Comparison of ENCODE assay signal across 20 cellular contexts in the genomic region with DNA sequence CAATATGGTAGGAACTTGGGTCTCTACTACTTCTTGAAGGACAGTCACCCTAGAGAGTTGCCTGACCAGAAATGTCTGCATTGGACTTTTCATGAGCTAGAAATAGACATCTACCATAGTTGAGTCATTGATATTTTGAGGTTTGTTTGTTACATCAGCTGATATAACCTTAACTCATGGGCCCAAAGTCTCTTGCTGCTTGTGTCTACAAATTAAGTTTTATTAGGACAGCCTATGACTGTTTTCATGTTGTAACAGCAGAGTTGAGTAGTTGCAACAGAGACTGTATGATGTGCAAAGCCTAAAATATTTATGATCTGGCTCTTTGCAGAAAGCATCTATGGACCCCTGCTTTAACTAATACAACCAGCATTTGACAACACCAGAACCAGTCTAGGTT.
A peak's percentile ranks its signal among the peaks of the same experiment; 100 is the strongest.
DNase-seq lines count a peak whose midpoint lies in the region; ATAC-seq and TF ChIP-seq lines count a peak whose summit lies in the region.
"Had no signal": no experiment of that assay in that cellular context is flagged by ENCODE, and none has a peak within 500 bp of the region (broad histone marks: within the 10 kb centered on the region; RNA-seq: fewer than 3 reads in every experiment).

No MANE protein-coding gene starts in this region.

- H3K9ac ChIP-seq in mammary epithelial cell (ENCODE audit: insufficient read depth, low read length) = no peak overlapping the region

- H3K4me1 ChIP-seq in mammary epithelial cell (ENCODE audit: insufficient read depth, low read length) (no peaks in the 10 kb centered on the region), breast epithelium (no peaks in the 10 kb centered on the region), left lung (no peaks in the 10 kb centered on the region)
- H3K4me1 ChIP-seq: HAP-1 had no signal

- no peaks in the 10 kb centered on the region for H3K27me3 Mint-ChIP-seq in activated T-helper 2 cell treated with anti-CD3 and anti-CD28 coated beads, Interferon-gamma antibody, Interleukin-2, Interleukin-4, amounts not matched to agents 10 μg/mL and 5 μg/mL and 100 μg/mL, durations not matched to agents 14 hours and 24 hours and 36 hours (ENCODE audit: low read depth)
- H3K27me3 Mint-ChIP-seq: CD4-positive, CD25-positive, alpha-beta regulatory T cell; CD8-positive, alpha-beta memory T cell had no signal

- no peak overlapping the region for H3K27ac Mint-ChIP-seq in activated T-helper 2 cell treated with anti-CD3 and anti-CD28 coated beads, Interferon-gamma antibody, Interleukin-2, Interleukin-4, amounts not matched to agents 10 μg/mL and 5 μg/mL and 100 μg/mL, durations not matched to agents 14 hours and 24 hours and 36 hours
- H3K27ac Mint-ChIP-seq: CD4-positive, CD25-positive, alpha-beta regulatory T cell; CD8-positive, alpha-beta memory T cell had no signal

- DNase-seq in mammary epithelial cell = peak; percentile 2
- DNase-seq in breast epithelium (ENCODE audit: low spot score in 2 of 2) = no peak
- peak; percentile 4 for DNase-seq in LHCN-M2 (ENCODE audit: low read depth)
- DNase-seq in fibroblast of mammary gland (ENCODE audit: low read depth) = peak; percentile 32
- DNase-seq in stromal cell of bone marrow (ENCODE audit: low read depth) = peak; percentile 8
- no peak for DNase-seq in left lung
- no peak for DNase-seq in erythroblast (lab: John Stamatoyannopoulos, UW)
- DNase-seq in activated T-helper 2 cell treated with anti-CD3 and anti-CD28 coated beads, Interferon-gamma antibody, Interleukin-2, Interleukin-4, amounts not matched to agents 10 μg/mL and 5 μg/mL and 100 μg/mL, durations not matched to agents 14 hours and 24 hours and 36 hours (ENCODE audit: low spot score) = no peak
- DNase-seq: BE2C; C1 segment of cervical spinal cord; CD4-positive, CD25-positive, alpha-beta regulatory T cell; CD8-positive, alpha-beta memory T cell; COR-L47; GDM1; IMR-90; KBM-7 had no signal

- H3K36me3 Mint-ChIP-seq in activated T-helper 2 cell treated with anti-CD3 and anti-CD28 coated beads, Interferon-gamma antibody, Interleukin-2, Interleukin-4, amounts not matched to agents 10 μg/mL and 5 μg/mL and 100 μg/mL, durations not matched to agents 14 hours and 24 hours and 36 hours (ENCODE audit: low read depth) = no peaks in the 10 kb centered on the region

- H3K79me2 ChIP-seq in mammary epithelial cell (ENCODE audit: insufficient read depth, low read length) = no peaks in the 10 kb centered on the region

- no peaks in the 10 kb centered on the region for H3K27me3 ChIP-seq in mammary epithelial cell (ENCODE audit: insufficient read depth, low read length)
- no peaks in the 10 kb centered on the region for H3K27me3 ChIP-seq in breast epithelium
- H3K27me3 ChIP-seq in left lung = no peaks in the 10 kb centered on the region
- H3K27me3 ChIP-seq: BE2C had no signal

- no peaks in the 10 kb centered on the region for H3K36me3 ChIP-seq in mammary epithelial cell (ENCODE audit: insufficient read depth, low read length)
- no peaks in the 10 kb centered on the region for H3K36me3 ChIP-seq in breast epithelium
- no peaks in the 10 kb centered on the region for H3K36me3 ChIP-seq in left lung
- H3K36me3 ChIP-seq: BE2C, HAP-1 had no signal

- H3K27ac ChIP-seq in mammary epithelial cell (ENCODE audit: insufficient read depth, low read depth, low read length) (no peak overlapping the region), breast epithelium (no peak overlapping the region), left lung (no peak overlapping the region)
- H3K27ac ChIP-seq: 22Rv1, A549, HL-60 had no signal

- intact Hi-C loops in mammary epithelial cell (cut with micrococcal nuclease) = no loop called here
- intact Hi-C loops in breast epithelium (cut with DNase I; ENCODE audit: low total_unique reads) = no loop called here
- intact Hi-C loops in left lung (cut with DNase I) = no loop called here
- intact Hi-C loops in activated T-helper 2 cell treated with anti-CD3 and anti-CD28 coated beads, Interferon-gamma antibody, Interleukin-2, Interleukin-4, amounts not matched to agents 10 μg/mL and 5 μg/mL and 100 μg/mL, durations not matched to agents 14 hours and 24 hours and 36 hours (cut with micrococcal nuclease) = no loop called here

- no peak overlapping the region for H2AFZ ChIP-seq in mammary epithelial cell (ENCODE audit: low read depth, low read length)

- H3K9me3 Mint-ChIP-seq in activated T-helper 2 cell treated with anti-CD3 and anti-CD28 coated beads, Interferon-gamma antibody, Interleukin-2, Interleukin-4, amounts not matched to agents 10 μg/mL and 5 μg/mL and 100 μg/mL, durations not matched to agents 14 hours and 24 hours and 36 hours = peaks cover 3% of the 10 kb centered on the region

- no TSS peak for BruUV-seq in mammary epithelial cell (replicated peaks; lab: Mats Ljungman, UMichigan)

- no peak overlapping the region for H3K4me3 ChIP-seq in mammary epithelial cell (replicated peaks in 1 of 3; ENCODE audit: insufficient read depth in 1 of 3, low read depth in 2 of 3, low read length in 3 of 3)
- no peak overlapping the region for H3K4me3 ChIP-seq in breast epithelium
- no peak overlapping the region for H3K4me3 ChIP-seq in fibroblast of mammary gland (ENCODE audit: control insufficient read depth, low read depth, low read length)
- no peak overlapping the region for H3K4me3 ChIP-seq in left lung
- H3K4me3 ChIP-seq: A549, HAP-1 had no signal

- no peaks in the 10 kb centered on the region for H3K4me1 Mint-ChIP-seq in activated T-helper 2 cell treated with anti-CD3 and anti-CD28 coated beads, Interferon-gamma antibody, Interleukin-2, Interleukin-4, amounts not matched to agents 10 μg/mL and 5 μg/mL and 100 μg/mL, durations not matched to agents 14 hours and 24 hours and 36 hours (ENCODE audit: low read depth)
- H3K4me1 Mint-ChIP-seq: CD8-positive, alpha-beta memory T cell had no signal

- in situ Hi-C loops in mammary epithelial cell (cut with MboI; ENCODE audit: low sequenced_read_pairs in 2 of 2) = no loop called here

- CTCF ChIA-PET in mammary epithelial cell (lab: Charles Lee; ENCODE audit: low non-redundant PET) = no interaction called here

- H4K20me1 ChIP-seq in mammary epithelial cell (ENCODE audit: insufficient read depth, low read length) = no peaks in the 10 kb centered on the region

- TF ChIP-seq CTCF in mammary epithelial cell (conservative IDR thresholded peaks at IDR 0.05 in 1 of 2, IDR thresholded peaks at IDR 0.05 in 1 of 2; ENCODE audit: extremely low read depth in 1 of 2, insufficient read depth in 1 of 2, low read depth in 1 of 2, low read length in 2 of 2) = no peak
- no peak for TF ChIP-seq CTCF in breast epithelium (IDR thresholded peaks at IDR 0.05)
- no peak for TF ChIP-seq CTCF in fibroblast of mammary gland (conservative IDR thresholded peaks at IDR 0.05; ENCODE audit: control insufficient read depth, insufficient read depth, low read depth, low read length)
- TF ChIP-seq CTCF in left lung (IDR thresholded peaks at IDR 0.05) = no peak

- H3K4me2 ChIP-seq in mammary epithelial cell (ENCODE audit: insufficient read depth, low read depth, low read length) = no peak overlapping the region
- H3K4me2 ChIP-seq: A549 had no signal

- no peaks in the 10 kb centered on the region for H3K9me3 ChIP-seq in mammary epithelial cell (replicated peaks; ENCODE audit: insufficient read depth, low read length)
- peaks cover 4 to 8% of the 10 kb centered on the region in 2 donors for H3K9me3 ChIP-seq in breast epithelium
- H3K9me3 ChIP-seq in left lung = peaks cover 0 to 4% of the 10 kb centered on the region in 2 donors
- H3K9me3 ChIP-seq: BE2C, HAP-1 had no signal

- H3K4me3 Mint-ChIP-seq in activated T-helper 2 cell treated with anti-CD3 and anti-CD28 coated beads, Interferon-gamma antibody, Interleukin-2, Interleukin-4, amounts not matched to agents 10 μg/mL and 5 μg/mL and 100 μg/mL, durations not matched to agents 14 hours and 24 hours and 36 hours (ENCODE audit: low read depth) = no peak overlapping the region
- H3K4me3 Mint-ChIP-seq: CD4-positive, CD25-positive, alpha-beta regulatory T cell; CD8-positive, alpha-beta memory T cell had no signal

- ATAC-seq in left lung = no peak
- ATAC-seq: A549 had no signal

- dilution Hi-C loops in mammary epithelial cell (cut with HindIII; ENCODE audit: low sequenced_read_pairs) = loop anchor here (5.0 kb wide), 1 partner anchor 90 kb away; no protein-coding TSS in a partner anchor

- no peak for TF ChIP-seq POLR2A in breast epithelium (IDR thresholded peaks at IDR 0.05)
- no peak for TF ChIP-seq POLR2A in erythroblast (IDR thresholded peaks at IDR 0.05; ENCODE audit: low read length)

Comparison
In these comparisons a context has a peak if more than half of its experiments do, and no peak if none do; other contexts are left out.
1. DNase-seq: peak in mammary epithelial cell (single experiment), LHCN-M2 (single experiment), fibroblast of mammary gland (single experiment) and stromal cell of bone marrow (single experiment); none in breast epithelium (0 of 2), left lung (0 of 2), erythroblast (0 of 2) and activated T-helper 2 cell treated with anti-CD3 and anti-CD28 coated beads, Interferon-gamma antibody, Interleukin-2, Interleukin-4, amounts not matched to agents 10 μg/mL and 5 μg/mL and 100 μg/mL, durations not matched to agents 14 hours and 24 hours and 36 hours (single experiment).